In genomic region chr3:197890693-197891092, GRCh38 we compare ENCODE assay signal across 27 cellular contexts.
"Had no signal": no experiment of that assay in that cellular context is flagged by ENCODE, and none has a peak within 500 bp of the region (broad histone marks: within the 10 kb centered on the region; RNA-seq: fewer than 3 reads in every experiment).

No MANE protein-coding gene starts in this region.

- H3K27ac Mint-ChIP-seq: mesothelial cell of epicardium; natural killer cell; stimulated activated memory B cell treated with anti-CD40 and anti-IgM and Interleukin-4, amounts not matched to agents 10 μg/mL and 1 μg/mL and 100 μg/mL, for 72 hours; stimulated activated naive CD8-positive, alpha-beta T cell treated with anti-CD3 and anti-CD28 coated beads, Interleukin-15, amount 100 ng/mL, for 72 hours had no signal

- H3K4me1 ChIP-seq: heart left ventricle, prostate gland, sigmoid colon, tibial nerve, upper lobe of left lung, vagina had no signal

- H3K9me3 Mint-ChIP-seq: immature natural killer cell; naive B cell; natural killer cell; stimulated activated memory B cell treated with anti-CD40 and anti-IgM and Interleukin-4, amounts not matched to agents 10 μg/mL and 1 μg/mL and 100 μg/mL, for 72 hours; stimulated activated naive CD8-positive, alpha-beta T cell treated with anti-CD3 and anti-CD28 coated beads, Interleukin-15, amount 100 ng/mL, for 72 hours had no signal

- H3K36me3 ChIP-seq: pancreas, prostate gland, vagina had no signal

- H3K27ac ChIP-seq: heart left ventricle, prostate gland, sigmoid colon, tibial nerve, upper lobe of left lung, vagina had no signal

- H3K4me1 Mint-ChIP-seq: immature natural killer cell; naive B cell; natural killer cell; stimulated activated memory B cell treated with anti-CD40 and anti-IgM and Interleukin-4, amounts not matched to agents 10 μg/mL and 1 μg/mL and 100 μg/mL, for 72 hours had no signal

- H3K27me3 Mint-ChIP-seq: naive B cell; stimulated activated memory B cell treated with anti-CD40 and anti-IgM and Interleukin-4, amounts not matched to agents 10 μg/mL and 1 μg/mL and 100 μg/mL, for 72 hours; stimulated activated naive CD8-positive, alpha-beta T cell treated with anti-CD3 and anti-CD28 coated beads, Interleukin-15, amount 100 ng/mL, for 72 hours had no signal

- H3K9me3 ChIP-seq: heart left ventricle, pancreas, prostate gland, sigmoid colon, tibial nerve, upper lobe of left lung, vagina had no signal

- DNase-seq: heart left ventricle; hypothalamus; immature natural killer cell; left ventricle myocardium superior; mesendoderm; naive B cell; natural killer cell; pancreas; posterior cingulate gyrus; retina; right cardiac atrium; sigmoid colon; small intestine; stimulated activated CD4-positive, alpha-beta T cell treated with anti-CD3 and anti-CD28 coated beads, Interleukin-1b, Interleukin-23, amount 100 ng/mL, for 48 hours; stimulated activated CD4-positive, alpha-beta T cell treated with anti-CD3 and anti-CD28 coated beads, Interleukin-2, amount 100 ng/mL, for 48 hours; stimulated activated CD4-positive, alpha-beta T cell treated with anti-CD3 and anti-CD28 coated beads, Interleukin-4, amount 100 ng/mL, for 4 hours; stimulated activated CD8-positive, alpha-beta memory T cell treated with anti-CD3 and anti-CD28 coated beads, Interleukin-4, amount 100 ng/mL, for 48 hours; stimulated activated naive CD4-positive, alpha-beta T cell treated with Interleukin-2 at 50 U/mL for 16 hours; stimulated activated naive CD8-positive, alpha-beta T cell treated with anti-CD3 and anti-CD28 coated beads, Interleukin-15, amount 100 ng/mL, for 72 hours; substantia nigra; upper lobe of left lung had no signal

- H3K36me3 Mint-ChIP-seq: natural killer cell had no signal

- H3K4me3 ChIP-seq: heart left ventricle, lung, pancreas, prostate gland, sigmoid colon, tibial nerve, upper lobe of left lung, vagina had no signal

- H3K4me3 Mint-ChIP-seq: immature natural killer cell; mesothelial cell of epicardium; naive B cell; natural killer cell; stimulated activated memory B cell treated with anti-CD40 and anti-IgM and Interleukin-4, amounts not matched to agents 10 μg/mL and 1 μg/mL and 100 μg/mL, for 72 hours; stimulated activated naive CD8-positive, alpha-beta T cell treated with anti-CD3 and anti-CD28 coated beads, Interleukin-15, amount 100 ng/mL, for 72 hours had no signal

- ATAC-seq: heart left ventricle; left ventricle myocardium superior; natural killer cell; right cardiac atrium; stimulated activated memory B cell treated with anti-CD40 and anti-IgM and Interleukin-4, amounts not matched to agents 10 μg/mL and 1 μg/mL and 100 μg/mL, for 72 hours; stimulated activated naive CD8-positive, alpha-beta T cell treated with anti-CD3 and anti-CD28 coated beads, Interleukin-15, amount 100 ng/mL, for 72 hours had no signal

- H3K27me3 ChIP-seq: heart left ventricle, pancreas, sigmoid colon, tibial nerve, upper lobe of left lung, vagina had no signal
